ENCODE assay signal across 25 cellular contexts in the genomic region with DNA sequence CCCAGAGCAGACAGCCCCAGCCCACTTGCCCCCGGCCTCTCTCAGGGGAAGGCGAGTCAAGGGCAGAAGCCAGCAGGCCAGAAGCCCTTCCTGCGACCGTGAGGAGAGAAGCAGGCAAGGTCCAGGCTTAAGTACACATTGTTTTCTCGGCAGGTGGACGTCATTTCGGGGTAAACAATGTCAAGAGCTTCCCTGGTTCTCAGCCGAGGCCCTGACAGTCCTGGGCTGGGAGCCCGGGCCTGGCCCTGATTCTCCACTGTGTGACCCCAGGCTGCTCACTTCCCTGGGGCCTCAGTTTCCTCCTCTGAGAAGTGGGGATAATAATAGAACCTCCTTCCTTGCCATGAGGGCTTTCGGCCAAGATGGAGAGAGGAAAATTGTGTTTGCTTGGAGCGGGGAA. TPM values are rescaled to one million over a fixed set of nuclear protein-coding genes. Genes with fewer than 3 reads are reported as not detected.
DNase-seq lines count a peak whose midpoint lies in the region; ATAC-seq and TF ChIP-seq lines count a peak whose summit lies in the region.
"Had no signal": no experiment of that assay in that cellular context is flagged by ENCODE, and none has a peak within 500 bp of the region (broad histone marks: within the 10 kb centered on the region; RNA-seq: fewer than 3 reads in every experiment).

No MANE protein-coding gene starts in this region.

- intact Hi-C loops in left ventricle myocardium inferior (cut with micrococcal nuclease): no loop called here
- intact Hi-C loops in Right ventricle myocardium superior (cut with DNase I): no loop called here
- intact Hi-C loops in left ventricle myocardium superior (cut with micrococcal nuclease): no loop called here
- intact Hi-C loops in posterior vena cava (cut with DNase I): no loop called here

- H3K9ac ChIP-seq in skeletal muscle tissue (ENCODE audit: low read depth in 1 of 3, low read length in 3 of 3): no peak overlapping the region
- H3K9ac ChIP-seq: BLaER1 treated with 17β-estradiol and CSF1 and Interleukin-3, amounts not matched to agents 10 nM and 100 nM had no signal

- H3K4me3 ChIP-seq in left ventricle myocardium inferior: no peak overlapping the region
- H3K4me3 ChIP-seq in skeletal muscle tissue (ENCODE audit: low read length in 3 of 3): no peak overlapping the region
- H3K4me3 ChIP-seq: adrenal gland; BLaER1 treated with 17β-estradiol and CSF1 and Interleukin-3, amounts not matched to agents 10 nM and 100 nM; GM23338; mucosa of descending colon; skin epidermis had no signal

- peaks cover 20% of the 10 kb centered on the region for H3K4me1 ChIP-seq in left ventricle myocardium inferior
- peaks cover 5 to 9% (median 8%) of the 10 kb centered on the region in 3 donors for H3K4me1 ChIP-seq in skeletal muscle tissue (ENCODE audit: control insufficient read depth in 3 of 3, insufficient read depth in 3 of 3, low read length in 3 of 3)
- H3K4me1 ChIP-seq: adrenal gland had no signal

- no peaks in the 10 kb centered on the region for H3K36me3 ChIP-seq in left ventricle myocardium inferior
- peaks cover 0 to 3% (median 0%) of the 10 kb centered on the region in 3 donors for H3K36me3 ChIP-seq in skeletal muscle tissue (ENCODE audit: control insufficient read depth in 3 of 3, insufficient read depth in 3 of 3, low read length in 3 of 3)
- H3K36me3 ChIP-seq: adrenal gland had no signal

- peaks cover 4% of the 10 kb centered on the region for H3K27me3 ChIP-seq in left ventricle myocardium inferior (ENCODE audit: low read depth)
- no peaks in the 10 kb centered on the region for H3K27me3 ChIP-seq in skeletal muscle tissue (ENCODE audit: control insufficient read depth in 3 of 3, insufficient read depth in 3 of 3, low read length in 3 of 3)
- H3K27me3 ChIP-seq: adrenal gland; BLaER1 treated with 17β-estradiol and CSF1 and Interleukin-3, amounts not matched to agents 10 nM and 100 nM had no signal

- ATAC-seq in Right ventricle myocardium superior (ENCODE audit: poor library complexity): no peak
- peak; percentile 29 for ATAC-seq in left ventricle myocardium superior
- no peak for ATAC-seq in HG03342 (IDR thresholded peaks at IDR 0.05; ENCODE audit: unreplicated experiment)
- ATAC-seq: GM23338; mucosa of descending colon; stimulated activated memory B cell treated with anti-CD40 and anti-IgM and Interleukin-4, amounts not matched to agents 10 μg/mL and 1 μg/mL and 100 μg/mL, for 72 hours had no signal

- H3K9me3 ChIP-seq in left ventricle myocardium inferior (replicated peaks) (no peaks in the 10 kb centered on the region), skeletal muscle tissue (ENCODE audit: control insufficient read depth in 3 of 3, low read length in 3 of 3) (no peaks in the 10 kb centered on the region)
- H3K9me3 ChIP-seq: adrenal gland; BLaER1 treated with 17β-estradiol and CSF1 and Interleukin-3, amounts not matched to agents 10 nM and 100 nM; mucosa of descending colon had no signal

- DNase-seq in left ventricle myocardium inferior (no peak), Right ventricle myocardium superior (no peak), left ventricle myocardium superior (no peak), posterior vena cava (ENCODE audit: low spot score) (no peak), DMS 273 (lab: John Stamatoyannopoulos, UW; ENCODE audit: unreplicated experiment) (no peak), COLO829 (ENCODE audit: low spot score) (no peak)
- DNase-seq: activated B cell treated with CpG ODN at 0.5 μM for 24 hours; activated CD4-positive, alpha-beta memory T cell treated with anti-CD3 and anti-CD28 coated beads for 36 hours; activated effector memory CD4-positive, alpha-beta T cell treated with anti-CD3 and anti-CD28 coated beads, Interleukin-2, amount 50 U/mL, for 16 hours; mucosa of descending colon; NCI-H1092; nephron progenitor cell; posterior cingulate gyrus; stimulated activated CD4-positive, alpha-beta T cell treated with anti-CD3 and anti-CD28 coated beads, Interleukin-2, amount 100 ng/mL, for 24 hours; T1000 had no signal

- TF ChIP-seq CTCF in left ventricle myocardium inferior (IDR thresholded peaks at IDR 0.05; ENCODE audit: borderline replicate concordance): no peak

- H3K27ac ChIP-seq in left ventricle myocardium inferior (replicated peaks) (peak overlapping the region; percentile 72), skeletal muscle tissue (ENCODE audit: low read depth, low read length) (peak overlapping the region; percentile 9)

RNA-seq across cellular contexts. Expression of gene PLVAP, which starts 19.4 kb away (rescaled TPM):
- total RNA-seq in left ventricle myocardium inferior: 36.9 TPM
- total RNA-seq in Right ventricle myocardium superior: 18.1 TPM
- total RNA-seq in left ventricle myocardium superior: 22.9 TPM
- 12.5 TPM for total RNA-seq in skeletal muscle tissue
- 100 to 1,000 TPM; 151 to 181 TPM for total RNA-seq in posterior vena cava
- total RNA-seq: bronchial epithelial cell, GM23338, NCI-H460 had no signal

RNA-seq across cellular contexts. Expression of gene GTPBP3, which starts 20.4 kb away (rescaled TPM):
- total RNA-seq in left ventricle myocardium inferior: 10.8 TPM
- 9.3 TPM for total RNA-seq in Right ventricle myocardium superior
- total RNA-seq in left ventricle myocardium superior: 11.5 TPM
- total RNA-seq in skeletal muscle tissue: 4.7 TPM
- 10 to 100 TPM; 12.7 to 15.8 TPM for total RNA-seq in posterior vena cava

RNA-seq across cellular contexts. Expression of gene ANO8, which starts 23.1 kb away (rescaled TPM):
- 6.8 TPM for total RNA-seq in left ventricle myocardium inferior
- total RNA-seq in Right ventricle myocardium superior: 8.3 TPM
- total RNA-seq in left ventricle myocardium superior: 11.7 TPM
- 1.6 TPM for total RNA-seq in skeletal muscle tissue
- total RNA-seq in posterior vena cava: 10 to 100 TPM in 1 of 2 donors, 1 to 10 TPM in 1; 9.8 to 10.0 TPM

RNA-seq across cellular contexts. Expression of gene CCDC194, which starts 36.3 kb away (rescaled TPM):
- total RNA-seq in left ventricle myocardium inferior: not detected
- total RNA-seq in Right ventricle myocardium superior: not detected
- not detected for total RNA-seq in left ventricle myocardium superior
- total RNA-seq in skeletal muscle tissue: not detected
- total RNA-seq in posterior vena cava: under 1 TPM in 1 of 2 donors, not detected in 1; 0.52 TPM
- total RNA-seq: bronchial epithelial cell, endothelial cell of umbilical vein, NCI-H460 had no signal

RNA-seq across cellular contexts. Expression of gene BST2, which starts 47.7 kb away (rescaled TPM):
- total RNA-seq in left ventricle myocardium inferior (42.2 TPM), Right ventricle myocardium superior (46.5 TPM), left ventricle myocardium superior (49.7 TPM), skeletal muscle tissue (11.5 TPM), posterior vena cava (10 to 100 TPM; 37.8 to 82.9 TPM)
